In genomic region chr1:174068000-174068399, GRCh38 we compare ENCODE assay signal across 1 cellular context.
TF ChIP-seq lines count a peak whose summit lies in the region.

No MANE protein-coding gene starts in this region.

TF ChIP-seq in K562, 482 proteins besides CTCF, POLR2A, EP300 and RAD21 (continued from another document):
- TF ChIP-seq, protein P1, sequence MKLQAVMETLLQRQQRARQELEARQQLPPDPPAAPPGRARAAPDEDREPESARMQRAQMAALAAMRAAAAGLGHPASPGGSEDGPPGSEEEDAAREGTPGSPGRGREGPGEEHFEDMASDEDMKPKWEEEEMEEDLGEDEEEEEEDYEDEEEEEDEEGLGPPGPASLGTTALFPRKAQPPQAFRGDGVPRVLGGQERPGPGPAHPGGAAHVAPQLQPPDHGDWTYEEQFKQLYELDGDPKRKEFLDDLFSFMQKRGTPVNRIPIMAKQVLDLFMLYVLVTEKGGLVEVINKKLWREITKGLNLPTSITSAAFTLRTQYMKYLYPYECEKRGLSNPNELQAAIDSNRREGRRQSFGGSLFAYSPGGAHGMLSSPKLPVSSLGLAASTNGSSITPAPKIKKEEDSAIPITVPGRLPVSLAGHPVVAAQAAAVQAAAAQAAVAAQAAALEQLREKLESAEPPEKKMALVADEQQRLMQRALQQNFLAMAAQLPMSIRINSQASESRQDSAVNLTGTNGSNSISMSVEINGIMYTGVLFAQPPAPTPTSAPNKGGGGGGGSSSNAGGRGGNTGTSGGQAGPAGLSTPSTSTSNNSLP (IDR thresholded peaks at IDR 0.05; ENCODE audit: borderline replicate concordance, low read depth, low read length), result peak; percentile 43; the same call in 1 of the 2 replicates
- no peak for TF ChIP-seq SLC30A9 (CRISPR knock-in tag; IDR thresholded peaks at IDR 0.05)
- TF ChIP-seq ZEB2 (IDR thresholded peaks at IDR 0.05), result 0 out of 2 replicates have a peak, but pooled peaks have one; percentile 31
- TF ChIP-seq ZNF583 (CRISPR knock-in tag; IDR thresholded peaks at IDR 0.05), result no peak
- peak; percentile 77 for TF ChIP-seq NFIC (IDR thresholded peaks at IDR 0.05)
- TF ChIP-seq HDAC8 (tag; IDR thresholded peaks at IDR 0.05), result no peak
- TF ChIP-seq MCM5 (IDR thresholded peaks at IDR 0.05; ENCODE audit: low read depth), result no peak
- no peak for TF ChIP-seq ZBTB17 (CRISPR knock-in tag; IDR thresholded peaks at IDR 0.05)
- 0 out of 4 replicates have a peak, but pooled peaks of 1 of the 2 experiments have one; percentile 19 for TF ChIP-seq SRF (CRISPR knock-in tag; IDR thresholded peaks at IDR 0.05)
- TF ChIP-seq CBFA2T3 (IDR thresholded peaks at IDR 0.05), result no peak
- TF ChIP-seq ZNF24 (IDR thresholded peaks at IDR 0.05), result no peak
- no peak for TF ChIP-seq MTA3 (IDR thresholded peaks at IDR 0.05; ENCODE audit: borderline replicate concordance)
- no peak for TF ChIP-seq THRA (IDR thresholded peaks at IDR 0.05)
- TF ChIP-seq ZNF354B (CRISPR knock-in tag; IDR thresholded peaks at IDR 0.05), result no peak
- peak; percentile 65; the same call in 1 of the 2 replicates for TF ChIP-seq CTBP1 (IDR thresholded peaks at IDR 0.05; ENCODE audit: borderline replicate concordance)
- TF ChIP-seq HNRNPUL1 (IDR thresholded peaks at IDR 0.05; ENCODE audit: low read length), result no peak
- peak in 1 of 2 experiments; percentile 34; a peak in 1 of 4 replicates for TF ChIP-seq RCOR1 (IDR thresholded peaks at IDR 0.05; ENCODE audit: borderline replicate concordance in 1 of 2, low read depth in 2 of 2, low read length in 2 of 2)
- no peak for TF ChIP-seq ZNF717 (CRISPR knock-in tag; IDR thresholded peaks at IDR 0.05)
- TF ChIP-seq U2AF1 (optimal IDR thresholded peaks at IDR 0.05; ENCODE audit: low read depth, low read length), result no peak
- TF ChIP-seq, protein P2, sequence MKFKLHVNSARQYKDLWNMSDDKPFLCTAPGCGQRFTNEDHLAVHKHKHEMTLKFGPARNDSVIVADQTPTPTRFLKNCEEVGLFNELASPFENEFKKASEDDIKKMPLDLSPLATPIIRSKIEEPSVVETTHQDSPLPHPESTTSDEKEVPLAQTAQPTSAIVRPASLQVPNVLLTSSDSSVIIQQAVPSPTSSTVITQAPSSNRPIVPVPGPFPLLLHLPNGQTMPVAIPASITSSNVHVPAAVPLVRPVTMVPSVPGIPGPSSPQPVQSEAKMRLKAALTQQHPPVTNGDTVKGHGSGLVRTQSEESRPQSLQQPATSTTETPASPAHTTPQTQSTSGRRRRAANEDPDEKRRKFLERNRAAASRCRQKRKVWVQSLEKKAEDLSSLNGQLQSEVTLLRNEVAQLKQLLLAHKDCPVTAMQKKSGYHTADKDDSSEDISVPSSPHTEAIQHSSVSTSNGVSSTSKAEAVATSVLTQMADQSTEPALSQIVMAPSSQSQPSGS (CRISPR knock-in tag; IDR thresholded peaks at IDR 0.05), result no peak
- no peak for TF ChIP-seq MCM3 (IDR thresholded peaks at IDR 0.05)
- TF ChIP-seq ZNF133 (CRISPR knock-in tag; IDR thresholded peaks at IDR 0.05), result no peak
- TF ChIP-seq SP2 (IDR thresholded peaks at IDR 0.05; ENCODE audit: extremely low read depth, low read depth, low read length, poor library complexity, severe bottlenecking), result no peak
- TF ChIP-seq ESRRB (CRISPR knock-in tag; IDR thresholded peaks at IDR 0.05; ENCODE audit: borderline replicate concordance), result no peak
- TF ChIP-seq SRSF9 (IDR thresholded peaks at IDR 0.05; ENCODE audit: borderline replicate concordance, low read depth, low read length), result no peak
- no peak for TF ChIP-seq SRSF7 (optimal IDR thresholded peaks at IDR 0.05; ENCODE audit: low read depth, low read length)
- TF ChIP-seq TRIM25 (IDR thresholded peaks at IDR 0.05; ENCODE audit: borderline replicate concordance), result no peak
- 0 out of 2 replicates have a peak, but pooled peaks have one; percentile 47 for TF ChIP-seq TEAD4 (IDR thresholded peaks at IDR 0.05; ENCODE audit: low read length)
- no peak for TF ChIP-seq TEAD4 (CRISPR knock-in tag; IDR thresholded peaks at IDR 0.05; ENCODE audit: borderline replicate concordance)
- TF ChIP-seq NRF1 (conservative IDR thresholded peaks at IDR 0.05 in 1 of 2, IDR thresholded peaks at IDR 0.05 in 1 of 2), result no peak
- TF ChIP-seq SNRNP70 (optimal IDR thresholded peaks at IDR 0.05; ENCODE audit: low read depth, low read length), result no peak
